10 cellular contexts compared by ENCODE assay signal in the genomic region with DNA sequence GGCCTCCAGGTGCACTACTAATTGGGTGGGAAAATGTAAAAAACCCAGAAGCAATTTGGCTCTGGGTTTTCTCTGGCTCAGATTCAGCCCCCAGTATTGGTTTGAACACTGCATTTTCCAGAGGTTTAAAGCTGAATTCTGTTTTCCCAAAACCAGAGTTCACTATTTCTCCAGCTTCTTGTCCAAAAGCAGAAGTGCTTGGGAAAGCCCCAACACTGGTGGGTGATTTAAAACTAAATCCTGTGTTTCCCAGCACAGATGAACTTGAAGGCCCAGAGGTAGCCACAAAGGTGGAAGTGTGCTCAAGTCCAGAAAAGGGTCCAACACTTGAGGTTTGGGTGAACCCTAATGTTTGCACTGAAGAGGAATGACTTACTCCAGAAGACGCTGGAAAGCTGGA. TPM values are rescaled to one million over a fixed set of nuclear protein-coding genes. Genes with fewer than 3 reads are reported as not detected.
DNase-seq lines count a peak whose midpoint lies in the region; ATAC-seq, FAIRE-seq and TF ChIP-seq lines count a peak whose summit lies in the region.
"Had no signal": no experiment of that assay in that cellular context is flagged by ENCODE, and none has a peak within 500 bp of the region (broad histone marks: within the 10 kb centered on the region; RNA-seq: fewer than 3 reads in every experiment).

No MANE protein-coding gene starts in this region.

- H3K4me3 Mint-ChIP-seq in CD4-positive, CD25-positive, alpha-beta regulatory T cell, result peak overlapping the region; percentile 88 to 94 (median 90)

- H3K36me3 ChIP-seq in CD4-positive, CD25-positive, alpha-beta regulatory T cell (ENCODE audit: control insufficient read depth, insufficient read depth, low read length), result peaks cover 19% of the 10 kb centered on the region
- peaks cover 26% of the 10 kb centered on the region; the same call in 1 of the 2 replicates for H3K36me3 ChIP-seq in Karpas-422 (ENCODE audit: insufficient read depth, low read length)
- peaks cover 14% of the 10 kb centered on the region for H3K36me3 ChIP-seq in colonic mucosa
- H3K36me3 ChIP-seq in neural cell (ENCODE audit: insufficient read depth, low read length), result peaks cover 9% of the 10 kb centered on the region
- peaks cover 0 to 10% (median 8%) of the 10 kb centered on the region in 3 donors for H3K36me3 ChIP-seq in pancreas

- H3K9me2 ChIP-seq in Karpas-422 (replicated peaks; ENCODE audit: insufficient read depth, low read length) (no peaks in the 10 kb centered on the region), neural cell (ENCODE audit: insufficient read depth, low read length) (no peaks in the 10 kb centered on the region)

- H3K4me1 Mint-ChIP-seq in CD4-positive, CD25-positive, alpha-beta regulatory T cell, result peaks cover 20 to 77% (median 49%) of the 10 kb centered on the region in 4 donors

- intact Hi-C loops in colonic mucosa (cut with DNase I), result loop anchor here (5.0 kb wide), 1 partner anchor 38 kb away; a partner anchor contains a TSS
- intact Hi-C loops in pancreas (cut with DNase I), result no loop called here

- H4K20me1 ChIP-seq in Karpas-422 (ENCODE audit: insufficient read depth, low read depth, low read length) (0 out of 2 replicates have a peak, but pooled peaks cover 3% of the 10 kb centered on the region), neural cell (ENCODE audit: insufficient read depth) (no peaks in the 10 kb centered on the region)

- peaks cover 0 to 2% (median 0%) of the 10 kb centered on the region in 7 donors for H3K9me3 Mint-ChIP-seq in CD4-positive, CD25-positive, alpha-beta regulatory T cell

- 51 to 59% methylated on average over 1 of the region's 1 CpG for WGBS in pancreas, 2 donors

- TF ChIP-seq CTCF in colonic mucosa (IDR thresholded peaks at IDR 0.05) (no peak), neural cell (IDR thresholded peaks at IDR 0.05; ENCODE audit: poor library complexity, severe bottlenecking) (no peak), pancreas (IDR thresholded peaks at IDR 0.05) (no peak), GM10248 (IDR thresholded peaks at IDR 0.05; ENCODE audit: control extremely low read depth, extremely low read depth, low read depth, missing control alignments) (no peak)

- no peak for FAIRE-seq in pancreas (lab: Jason Lieb, UNC)

- H3K9me3 ChIP-seq in CD4-positive, CD25-positive, alpha-beta regulatory T cell (ENCODE audit: control insufficient read depth in 2 of 2, low read length in 2 of 2), result no peaks in the 10 kb centered on the region
- H3K9me3 ChIP-seq in Karpas-422 (ENCODE audit: low read length) (no peaks in the 10 kb centered on the region), colonic mucosa (no peaks in the 10 kb centered on the region), neural cell (ENCODE audit: low read length) (no peaks in the 10 kb centered on the region), pancreas (no peaks in the 10 kb centered on the region)

- no peak for ATAC-seq in CD4-positive, CD25-positive, alpha-beta regulatory T cell (ENCODE audit: low read depth in 2 of 2)
- ATAC-seq in pancreas (no peak), GM21515 (IDR thresholded peaks at IDR 0.05; ENCODE audit: unreplicated experiment) (no peak)

- peak overlapping the region in 2 of 3 donors; percentile 56 to 92 for H3K27ac Mint-ChIP-seq in CD4-positive, CD25-positive, alpha-beta regulatory T cell

- peak overlapping the region; percentile 94 for H3K4me3 ChIP-seq in CD4-positive, CD25-positive, alpha-beta regulatory T cell (ENCODE audit: low read depth, low read length)
- peak overlapping the region; percentile 97 for H3K4me3 ChIP-seq in Karpas-422 (ENCODE audit: low read length)
- H3K4me3 ChIP-seq in colonic mucosa, result peak overlapping the region; percentile 73
- peak overlapping the region; percentile 89 for H3K4me3 ChIP-seq in neural cell (ENCODE audit: low read length)
- H3K4me3 ChIP-seq in pancreas, result peak overlapping the region in 2 of 4 donors; percentile 93 to 96

- CTCF ChIA-PET in GM10248 (lab: Yijun Ruan, JAX), result interaction anchor here (0.8 to 1.7 kb wide), 6 partner anchors 10 to 50 kb away, joined by 3 to 5 read pairs (median 4); no protein-coding TSS in a partner anchor

- H3K4me2 ChIP-seq in Karpas-422 (ENCODE audit: low read depth, low read length, poor library complexity, severe bottlenecking) (peak overlapping the region; percentile 69), neural cell (ENCODE audit: low read length) (peak overlapping the region; percentile 83)

- POLR2A ChIA-PET in GM10248 (lab: Yijun Ruan, JAX), result interaction anchor here (0.9 kb wide), 1 partner anchor 57 kb away, joined by 3 read pairs; no protein-coding TSS in a partner anchor

- H2AFZ ChIP-seq in Karpas-422 (ENCODE audit: low read length) (no peak overlapping the region), neural cell (ENCODE audit: low read depth, low read length) (no peak overlapping the region)

- peaks cover 28% of the 10 kb centered on the region for H3K36me3 Mint-ChIP-seq in CD4-positive, CD25-positive, alpha-beta regulatory T cell

- H3K9ac ChIP-seq in Karpas-422 (ENCODE audit: low read length), result peak overlapping the region; percentile 96
- H3K9ac ChIP-seq in colonic mucosa (ENCODE audit: low read depth in 2 of 2, low read length in 2 of 2), result peak overlapping the region in 1 of 2 donors; percentile 75
- peak overlapping the region; percentile 86 for H3K9ac ChIP-seq in neural cell (ENCODE audit: low read length)

- H3K27ac ChIP-seq in CD4-positive, CD25-positive, alpha-beta regulatory T cell (ENCODE audit: insufficient read depth, low read length, poor library complexity, severe bottlenecking), result peak overlapping the region; percentile 92
- H3K27ac ChIP-seq in Karpas-422 (ENCODE audit: low read length) (peak overlapping the region; percentile 97), colonic mucosa (peak overlapping the region; percentile 51), neural cell (ENCODE audit: low read length) (no peak overlapping the region), pancreas (no peak overlapping the region)

- TF ChIP-seq EP300 in neural cell (conservative IDR thresholded peaks at IDR 0.05; ENCODE audit: poor library complexity, severe bottlenecking), result no peak

- H3K27me3 Mint-ChIP-seq in CD4-positive, CD25-positive, alpha-beta regulatory T cell, result no peaks in the 10 kb centered on the region

- H3K79me2 ChIP-seq in Karpas-422 (ENCODE audit: low read length) (peaks cover 64% of the 10 kb centered on the region), neural cell (replicated peaks; ENCODE audit: insufficient read depth, low read length) (peaks cover 39% of the 10 kb centered on the region)

- peaks cover 55% of the 10 kb centered on the region for H3K4me1 ChIP-seq in CD4-positive, CD25-positive, alpha-beta regulatory T cell (ENCODE audit: control insufficient read depth, insufficient read depth, low read length, poor library complexity, severe bottlenecking)
- peaks cover 40% of the 10 kb centered on the region for H3K4me1 ChIP-seq in Karpas-422 (ENCODE audit: low read length)
- peaks cover 29% of the 10 kb centered on the region for H3K4me1 ChIP-seq in colonic mucosa
- peaks cover 13 to 47% (median 14%) of the 10 kb centered on the region in 3 donors for H3K4me1 ChIP-seq in pancreas

- no peak for TF ChIP-seq RAD21 in neural cell (conservative IDR thresholded peaks at IDR 0.05)

- DNase-seq in CD4-positive, CD25-positive, alpha-beta regulatory T cell, result no peak
- no peak for DNase-seq in Karpas-422
- DNase-seq in colonic mucosa, result no peak
- no peak for DNase-seq in pancreas
- no peak for DNase-seq in GM10248 (ENCODE audit: extremely low spot score)
- DNase-seq in iPS-NIHi7 (ENCODE audit: extremely low spot score), result no peak
- DNase-seq: Right ventricle myocardium superior; stimulated activated CD4-positive, alpha-beta T cell treated with anti-CD3 and anti-CD28 coated beads, Interleukin-2, amount 100 ng/mL, for 48 hours had no signal

- no peaks in the 10 kb centered on the region for H3F3A ChIP-seq in neural cell (ENCODE audit: insufficient read depth, low read length, poor library complexity, severe bottlenecking)

- no peaks in the 10 kb centered on the region for H3K27me3 ChIP-seq in CD4-positive, CD25-positive, alpha-beta regulatory T cell (ENCODE audit: control insufficient read depth, insufficient read depth, low read length)
- no peaks in the 10 kb centered on the region for H3K27me3 ChIP-seq in Karpas-422 (ENCODE audit: low read length)
- H3K27me3 ChIP-seq in colonic mucosa, result no peaks in the 10 kb centered on the region
- H3K27me3 ChIP-seq in neural cell (ENCODE audit: insufficient read depth, low read depth, low read length), result no peaks in the 10 kb centered on the region
- H3K27me3 ChIP-seq in pancreas, result no peaks in the 10 kb centered on the region

RNA-seq across cellular contexts. Expression of a gene that starts 0.7 kb away (rescaled TPM):
- 139 TPM for total RNA-seq in CD4-positive, CD25-positive, alpha-beta regulatory T cell
- 10 to 100 TPM; 30.7 to 47.2 (median 44.8) TPM for polyA plus RNA-seq in CD4-positive, CD25-positive, alpha-beta regulatory T cell
- 60.5 and 139 TPM in 2 replicates for total RNA-seq in Karpas-422 (2014; rRNA removed; shearing (Covaris generic); ENCODE audit: low replicate concordance)
- 100 to 1,000 TPM in 1 of 2 donors, 10 to 100 TPM in 1; 68.4 to 112 TPM for total RNA-seq in colonic mucosa
- polyA plus RNA-seq in neural cell, result 74.2 and 90.7 TPM in 2 replicates
- 102 and 105 TPM in 2 replicates for polyA minus RNA-seq in neural cell
- total RNA-seq in pancreas, result 10 to 100 TPM; 30.6 to 58.7 (median 35.9) TPM
- 10 to 100 TPM; 47.9 to 59.4 TPM for polyA plus RNA-seq in pancreas

RNA-seq across cellular contexts. Expression of a gene that starts 1.4 kb away (rescaled TPM):
- total RNA-seq in CD4-positive, CD25-positive, alpha-beta regulatory T cell, result 10.9 TPM
- polyA plus RNA-seq in CD4-positive, CD25-positive, alpha-beta regulatory T cell, result 10 to 100 TPM; 13.6 to 18.3 (median 15.4) TPM
- 38.5 and 88.4 TPM in 2 replicates for total RNA-seq in Karpas-422 (2014; rRNA removed; shearing (Covaris generic); ENCODE audit: low replicate concordance)
- total RNA-seq in colonic mucosa, result 10 to 100 TPM in 1 of 2 donors, 1 to 10 TPM in 1; 8.0 to 12.4 TPM
- polyA plus RNA-seq in neural cell, result 88.4 and 95.3 TPM in 2 replicates
- 22.2 and 28.7 TPM in 2 replicates for polyA minus RNA-seq in neural cell
- total RNA-seq in pancreas, result 10 to 100 TPM in 1 of 6 donors, 1 to 10 TPM in 5; 4.4 to 11.9 (median 6.7) TPM
- 10 to 100 TPM in 1 of 2 donors, 1 to 10 TPM in 1; 9.8 to 15.3 TPM for polyA plus RNA-seq in pancreas

RNA-seq across cellular contexts. Expression of a gene that starts 38.9 kb away (rescaled TPM):
- 5.2 TPM for total RNA-seq in CD4-positive, CD25-positive, alpha-beta regulatory T cell
- polyA plus RNA-seq in CD4-positive, CD25-positive, alpha-beta regulatory T cell, result under 1 TPM; 0.64 to 0.96 (median 0.83) TPM
- 13.9 and 31.5 TPM in 2 replicates for total RNA-seq in Karpas-422 (2014; rRNA removed; shearing (Covaris generic); ENCODE audit: low replicate concordance)
- total RNA-seq in colonic mucosa, result 10 to 100 TPM in 1 of 2 donors, 1 to 10 TPM in 1; 5.5 to 25.7 TPM
- 2.8 and 3.0 TPM in 2 replicates for polyA plus RNA-seq in neural cell
- 3.7 and 5.0 TPM in 2 replicates for polyA minus RNA-seq in neural cell
- 1 to 10 TPM in 4 of 6 donors, under 1 TPM in 2; 0.88 to 2.8 (median 1.9) TPM for total RNA-seq in pancreas
- 10 to 100 TPM in 1 of 2 donors, 1 to 10 TPM in 1; 8.8 to 13.1 TPM for polyA plus RNA-seq in pancreas

RNA-seq across cellular contexts. Expression of a gene that starts 39.2 kb away (rescaled TPM):
- total RNA-seq in CD4-positive, CD25-positive, alpha-beta regulatory T cell, result 64.5 TPM
- polyA plus RNA-seq in CD4-positive, CD25-positive, alpha-beta regulatory T cell, result 10 to 100 TPM in 2 of 4 donors, 1 to 10 TPM in 2; 5.3 to 13.7 (median 9.5) TPM
- 31.5 and 31.7 TPM in 2 replicates for total RNA-seq in Karpas-422 (2014; rRNA removed; shearing (Covaris generic); ENCODE audit: low replicate concordance)
- total RNA-seq in colonic mucosa (10 to 100 TPM; 15.1 to 32.5 TPM), pancreas (10 to 100 TPM in 3 of 6 donors, 1 to 10 TPM in 3; 8.1 to 13.5 (median 10.0) TPM)
- polyA plus RNA-seq in neural cell (28.2 and 45.1 TPM in 2 replicates), pancreas (10 to 100 TPM; 14.2 to 15.5 TPM)
- 27.3 and 32.0 TPM in 2 replicates for polyA minus RNA-seq in neural cell

RNA-seq across cellular contexts. Expression of a gene that starts 56.1 kb away (rescaled TPM):
- 51.6 TPM for total RNA-seq in CD4-positive, CD25-positive, alpha-beta regulatory T cell
- 10 to 100 TPM in 3 of 4 donors, 1 to 10 TPM in 1; 8.8 to 18.0 (median 12.3) TPM for polyA plus RNA-seq in CD4-positive, CD25-positive, alpha-beta regulatory T cell
- 40.3 and 62.0 TPM in 2 replicates for total RNA-seq in Karpas-422 (2014; rRNA removed; shearing (Covaris generic); ENCODE audit: low replicate concordance)
- total RNA-seq in colonic mucosa (100 to 1,000 TPM in 1 of 2 donors, 10 to 100 TPM in 1; 78.2 to 142 TPM), pancreas (10 to 100 TPM; 16.1 to 34.1 (median 24.5) TPM)
- polyA plus RNA-seq in neural cell (101 and 123 TPM in 2 replicates), pancreas (10 to 100 TPM; 30.2 to 33.6 TPM)
- 83.8 and 88.1 TPM in 2 replicates for polyA minus RNA-seq in neural cell

Comparison
In these comparisons a context has a peak if more than half of its experiments do, and no peak if none do; other contexts are left out.
1. H3K27ac ChIP-seq: peak in CD4-positive, CD25-positive, alpha-beta regulatory T cell (single experiment), Karpas-422 (single experiment) and colonic mucosa (single experiment); none in neural cell (single experiment) and pancreas (0 of 4).